ENCODE assay signal across 1 cellular context in the genomic region with DNA sequence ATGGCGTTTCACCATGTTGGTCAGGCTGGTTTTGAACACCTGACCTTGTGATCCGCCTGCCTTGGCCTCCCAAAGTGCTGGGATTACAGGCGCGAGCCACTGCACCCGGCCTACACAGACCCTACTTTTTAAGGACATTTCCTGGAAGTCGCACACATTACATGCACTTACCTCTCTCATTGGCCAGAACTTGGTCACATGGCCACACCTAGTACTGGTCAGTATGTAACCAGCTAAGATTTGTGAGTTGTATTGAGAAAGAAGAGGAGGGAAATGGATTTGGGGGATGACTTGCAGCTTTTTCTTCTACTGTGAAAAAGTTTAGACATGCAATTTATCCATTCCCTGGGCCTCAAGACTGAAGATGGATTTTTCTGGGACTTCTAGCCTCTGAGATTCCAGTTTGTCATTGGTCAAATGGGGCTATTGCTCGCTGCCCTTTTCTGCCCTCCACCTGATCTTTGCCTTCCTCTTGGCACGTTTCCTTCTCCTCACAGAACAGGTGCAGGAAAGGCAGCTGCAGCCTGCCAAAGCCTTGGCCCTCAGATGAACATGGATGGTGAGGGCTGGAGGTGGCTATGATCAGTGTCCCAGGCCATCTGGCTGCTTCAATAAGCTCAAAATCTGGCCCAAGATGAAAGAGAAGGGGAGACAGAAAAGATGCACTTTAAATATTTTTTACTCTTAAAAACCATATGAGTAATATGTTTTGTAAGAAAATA.
TF ChIP-seq lines count a peak whose summit lies in the region.

No MANE protein-coding gene starts in this region.

TF ChIP-seq in WTC11, 78 proteins besides CTCF, POLR2A, EP300 and RAD21 (continued from another document):
- TF ChIP-seq, protein P1, sequence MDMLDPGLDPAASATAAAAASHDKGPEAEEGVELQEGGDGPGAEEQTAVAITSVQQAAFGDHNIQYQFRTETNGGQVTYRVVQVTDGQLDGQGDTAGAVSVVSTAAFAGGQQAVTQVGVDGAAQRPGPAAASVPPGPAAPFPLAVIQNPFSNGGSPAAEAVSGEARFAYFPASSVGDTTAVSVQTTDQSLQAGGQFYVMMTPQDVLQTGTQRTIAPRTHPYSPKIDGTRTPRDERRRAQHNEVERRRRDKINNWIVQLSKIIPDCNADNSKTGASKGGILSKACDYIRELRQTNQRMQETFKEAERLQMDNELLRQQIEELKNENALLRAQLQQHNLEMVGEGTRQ (CRISPR knock-in tag; IDR thresholded peaks at IDR 0.05) = peak; percentile 91
- TF ChIP-seq ZNF416 (CRISPR knock-in tag; IDR thresholded peaks at IDR 0.05) = no peak
- TF ChIP-seq GABPB1 (CRISPR knock-in tag; IDR thresholded peaks at IDR 0.05) = no peak
- no peak for TF ChIP-seq ATF1 (CRISPR knock-in tag; IDR thresholded peaks at IDR 0.05)
- no peak for TF ChIP-seq SMAD4 (CRISPR knock-in tag; IDR thresholded peaks at IDR 0.05)
- TF ChIP-seq, protein P2, sequence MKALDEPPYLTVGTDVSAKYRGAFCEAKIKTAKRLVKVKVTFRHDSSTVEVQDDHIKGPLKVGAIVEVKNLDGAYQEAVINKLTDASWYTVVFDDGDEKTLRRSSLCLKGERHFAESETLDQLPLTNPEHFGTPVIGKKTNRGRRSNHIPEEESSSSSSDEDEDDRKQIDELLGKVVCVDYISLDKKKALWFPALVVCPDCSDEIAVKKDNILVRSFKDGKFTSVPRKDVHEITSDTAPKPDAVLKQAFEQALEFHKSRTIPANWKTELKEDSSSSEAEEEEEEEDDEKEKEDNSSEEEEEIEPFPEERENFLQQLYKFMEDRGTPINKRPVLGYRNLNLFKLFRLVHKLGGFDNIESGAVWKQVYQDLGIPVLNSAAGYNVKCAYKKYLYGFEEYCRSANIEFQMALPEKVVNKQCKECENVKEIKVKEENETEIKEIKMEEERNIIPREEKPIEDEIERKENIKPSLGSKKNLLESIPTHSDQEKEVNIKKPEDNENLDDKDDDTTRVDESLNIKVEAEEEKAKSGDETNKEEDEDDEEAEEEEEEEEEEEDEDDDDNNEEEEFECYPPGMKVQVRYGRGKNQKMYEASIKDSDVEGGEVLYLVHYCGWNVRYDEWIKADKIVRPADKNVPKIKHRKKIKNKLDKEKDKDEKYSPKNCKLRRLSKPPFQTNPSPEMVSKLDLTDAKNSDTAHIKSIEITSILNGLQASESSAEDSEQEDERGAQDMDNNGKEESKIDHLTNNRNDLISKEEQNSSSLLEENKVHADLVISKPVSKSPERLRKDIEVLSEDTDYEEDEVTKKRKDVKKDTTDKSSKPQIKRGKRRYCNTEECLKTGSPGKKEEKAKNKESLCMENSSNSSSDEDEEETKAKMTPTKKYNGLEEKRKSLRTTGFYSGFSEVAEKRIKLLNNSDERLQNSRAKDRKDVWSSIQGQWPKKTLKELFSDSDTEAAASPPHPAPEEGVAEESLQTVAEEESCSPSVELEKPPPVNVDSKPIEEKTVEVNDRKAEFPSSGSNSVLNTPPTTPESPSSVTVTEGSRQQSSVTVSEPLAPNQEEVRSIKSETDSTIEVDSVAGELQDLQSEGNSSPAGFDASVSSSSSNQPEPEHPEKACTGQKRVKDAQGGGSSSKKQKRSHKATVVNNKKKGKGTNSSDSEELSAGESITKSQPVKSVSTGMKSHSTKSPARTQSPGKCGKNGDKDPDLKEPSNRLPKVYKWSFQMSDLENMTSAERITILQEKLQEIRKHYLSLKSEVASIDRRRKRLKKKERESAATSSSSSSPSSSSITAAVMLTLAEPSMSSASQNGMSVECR (CRISPR knock-in tag; IDR thresholded peaks at IDR 0.05; ENCODE audit: borderline replicate concordance) = no peak
- no peak for TF ChIP-seq FOXK1 (CRISPR knock-in tag; IDR thresholded peaks at IDR 0.05)
- no peak for TF ChIP-seq OVOL2 (CRISPR knock-in tag; IDR thresholded peaks at IDR 0.05; ENCODE audit: borderline replicate concordance)
- no peak for TF ChIP-seq ZNF671 (CRISPR knock-in tag; IDR thresholded peaks at IDR 0.05)
- no peak for TF ChIP-seq KAT7 (CRISPR knock-in tag; IDR thresholded peaks at IDR 0.05; ENCODE audit: borderline replicate concordance)
- no peak for TF ChIP-seq CREB1 (CRISPR knock-in tag; IDR thresholded peaks at IDR 0.05)
- TF ChIP-seq, protein P3, sequence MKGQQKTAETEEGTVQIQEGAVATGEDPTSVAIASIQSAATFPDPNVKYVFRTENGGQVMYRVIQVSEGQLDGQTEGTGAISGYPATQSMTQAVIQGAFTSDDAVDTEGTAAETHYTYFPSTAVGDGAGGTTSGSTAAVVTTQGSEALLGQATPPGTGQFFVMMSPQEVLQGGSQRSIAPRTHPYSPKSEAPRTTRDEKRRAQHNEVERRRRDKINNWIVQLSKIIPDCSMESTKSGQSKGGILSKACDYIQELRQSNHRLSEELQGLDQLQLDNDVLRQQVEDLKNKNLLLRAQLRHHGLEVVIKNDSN (CRISPR knock-in tag; IDR thresholded peaks at IDR 0.05) = peak; percentile 87
